ENCODE assay signal across 24 cellular contexts in genomic region chr14:92088494-92088893, GRCh38.
"Had no signal": no experiment of that assay in that cellular context is flagged by ENCODE, and none has a peak within 500 bp of the region (broad histone marks: within the 10 kb centered on the region; RNA-seq: fewer than 3 reads in every experiment).

No MANE protein-coding gene starts in this region.

- H3K4me1 Mint-ChIP-seq: naive B cell had no signal

- ATAC-seq: esophagus mucosa, gastrocnemius medialis, heart right ventricle, left cardiac atrium, left lung, left ventricle myocardium superior, lower lobe of right lung, mucosa of descending colon had no signal

- DNase-seq: dermis blood vessel endothelial cell; dorsolateral prefrontal cortex; effector CD4-positive, alpha-beta T cell; effector memory CD4-positive, alpha-beta T cell; erythroblast; esophagus squamous epithelium; foreskin fibroblast; foreskin melanocyte; gastrocnemius medialis; glutamatergic neuron; head of caudate nucleus; heart right ventricle; hippocampal formation; left cardiac atrium; left lung; left ventricle myocardium superior; lower lobe of right lung; mesenchymal stem cell; mucosa of descending colon; naive B cell had no signal

- H3K4me3 Mint-ChIP-seq: mesothelial cell of epicardium, naive B cell had no signal

- H3K27me3 Mint-ChIP-seq: naive B cell had no signal

- H3K27ac ChIP-seq: coronary artery, dorsolateral prefrontal cortex, epithelial cell of prostate, esophagus squamous epithelium, gastrocnemius medialis, heart right ventricle, left lung, lower lobe of right lung had no signal

- H3K27ac Mint-ChIP-seq: mesothelial cell of epicardium had no signal

- H3K9me3 ChIP-seq: esophagus squamous epithelium, gastrocnemius medialis, heart right ventricle, left lung, lower lobe of right lung, mucosa of descending colon had no signal

- H3K9me3 Mint-ChIP-seq: mesothelial cell of epicardium had no signal
